16 cellular contexts compared by ENCODE assay signal in the genomic region with DNA sequence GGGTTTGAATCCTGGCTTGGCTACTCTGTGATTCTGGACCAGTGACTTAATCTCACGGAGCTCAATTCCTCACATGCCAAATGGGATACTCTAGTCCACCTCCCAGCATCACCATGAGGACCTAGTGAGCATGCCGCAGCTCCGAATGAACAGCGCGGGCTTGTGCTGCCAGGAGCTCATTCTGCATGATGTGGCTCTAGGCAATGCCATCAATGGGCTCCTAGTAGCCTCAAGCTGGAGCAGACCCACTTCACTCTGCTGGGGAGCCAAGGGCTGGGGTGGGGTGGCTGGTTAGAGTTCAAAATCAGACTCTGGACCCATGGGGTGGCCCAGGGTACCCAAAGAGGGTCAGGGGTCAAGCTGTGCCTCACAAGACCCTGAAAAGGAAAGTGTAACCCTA. TPM values are rescaled to one million over a fixed set of nuclear protein-coding genes. Genes with fewer than 3 reads are reported as not detected.
DNase-seq lines count a peak whose midpoint lies in the region; ATAC-seq and TF ChIP-seq lines count a peak whose summit lies in the region.
"Had no signal": no experiment of that assay in that cellular context is flagged by ENCODE, and none has a peak within 500 bp of the region (broad histone marks: within the 10 kb centered on the region; RNA-seq: fewer than 3 reads in every experiment).

No MANE protein-coding gene starts in this region.

- POLR2A ChIA-PET in activated CD8-positive, alpha-beta T cell treated with anti-CD3 and anti-CD28 coated beads for 36 hours (lab: Charles Lee), result interaction anchor here (0.7 kb wide), 1 partner anchor 326 kb away, joined by 3 read pairs; no protein-coding TSS in a partner anchor

- H3K27me3 Mint-ChIP-seq in activated CD8-positive, alpha-beta T cell treated with anti-CD3 and anti-CD28 coated beads for 36 hours, result peaks cover 50% of the 10 kb centered on the region

- TF ChIP-seq CTCF in WERI-Rb-1 (IDR thresholded peaks at IDR 0.05; ENCODE audit: low read depth, low read length) (no peak), omental fat pad (IDR thresholded peaks at IDR 0.05) (no peak), transverse colon (IDR thresholded peaks at IDR 0.05) (no peak)
- no peak for TF ChIP-seq CTCF in activated CD8-positive, alpha-beta T cell treated with anti-CD3 and anti-CD28 coated beads for 36 hours (IDR thresholded peaks at IDR 0.05)

- ATAC-seq in omental fat pad (ENCODE audit: low FRiP score), result no peak
- ATAC-seq in HG03457 (IDR thresholded peaks at IDR 0.05; ENCODE audit: unreplicated experiment), result no peak
- no peak for ATAC-seq in activated CD8-positive, alpha-beta T cell treated with anti-CD3 and anti-CD28 coated beads for 36 hours

- intact Hi-C loops in transverse colon (cut with DNase I; ENCODE audit: low total_unique reads), result no loop called here
- intact Hi-C loops in activated CD8-positive, alpha-beta T cell treated with anti-CD3 and anti-CD28 coated beads for 36 hours (cut with micrococcal nuclease), result no loop called here

- H3K4me3 ChIP-seq in WERI-Rb-1 (ENCODE audit: low read depth, low read length), result no peak overlapping the region
- no peak overlapping the region for H3K4me3 ChIP-seq in transverse colon
- H3K4me3 ChIP-seq: GM23248 had no signal

- H3K4me3 Mint-ChIP-seq in activated CD8-positive, alpha-beta T cell treated with anti-CD3 and anti-CD28 coated beads for 36 hours, result no peak overlapping the region
- H3K4me3 Mint-ChIP-seq: B cell had no signal

- no peak overlapping the region for H3K27ac Mint-ChIP-seq in activated CD8-positive, alpha-beta T cell treated with anti-CD3 and anti-CD28 coated beads for 36 hours
- H3K27ac Mint-ChIP-seq: B cell had no signal

- in situ Hi-C loops in transverse colon (cut with MboI; ENCODE audit: low pct_ligation_motif_present in 1 of 4, low pct_unique_long_range_greater_than_20kb in 1 of 4, low sequenced_read_pairs in 3 of 4), result no loop called here

- no peak for TF ChIP-seq EP300 in transverse colon (IDR thresholded peaks at IDR 0.05; ENCODE audit: low read depth)

- peak; percentile 37 for DNase-seq in activated CD8-positive, alpha-beta memory T cell treated with anti-CD3 and anti-CD28 coated beads, Interleukin-2, amount 50 U/mL, for 48 hours
- no peak for DNase-seq in activated CD8-positive, alpha-beta memory T cell treated with anti-CD3 and anti-CD28 coated beads for 24 hours
- DNase-seq in WERI-Rb-1 (peak; percentile 21), omental fat pad (ENCODE audit: low spot score) (peak; percentile 12), transverse colon (peak; percentile 5), midbrain (lab: John Stamatoyannopoulos, UW) (no peak)
- DNase-seq in activated CD8-positive, alpha-beta T cell treated with anti-CD3 and anti-CD28 coated beads for 36 hours, result no peak
- DNase-seq: GM23248, HCEC 1CT, KBM-7, NCI-H1105, NCI-H510A, NCI-H748 treated with DMSO at 0.1 percent for 48 hours had no signal

- H3K36me3 ChIP-seq in WERI-Rb-1 (no peaks in the 10 kb centered on the region), transverse colon (no peaks in the 10 kb centered on the region)

- H3K9me3 ChIP-seq in WERI-Rb-1 (ENCODE audit: severe bottlenecking) (peaks cover 19% of the 10 kb centered on the region), transverse colon (no peaks in the 10 kb centered on the region)

- TF ChIP-seq POLR2A in transverse colon (IDR thresholded peaks at IDR 0.05), result no peak

- H3K36me3 Mint-ChIP-seq in activated CD8-positive, alpha-beta T cell treated with anti-CD3 and anti-CD28 coated beads for 36 hours (ENCODE audit: low read depth), result no peaks in the 10 kb centered on the region

- peaks cover 90% of the 10 kb centered on the region for H3K27me3 ChIP-seq in WERI-Rb-1 (ENCODE audit: insufficient read depth, low read depth, severe bottlenecking)
- H3K27me3 ChIP-seq in transverse colon, result peaks cover 43% of the 10 kb centered on the region

- H3K4me1 Mint-ChIP-seq in activated CD8-positive, alpha-beta T cell treated with anti-CD3 and anti-CD28 coated beads for 36 hours (ENCODE audit: low read depth), result peaks cover 10% of the 10 kb centered on the region

- H3K4me1 ChIP-seq in transverse colon, result peaks cover 10 to 17% (median 10%) of the 10 kb centered on the region in 4 donors

- 92% methylated on average over 5 of the region's 5 CpGs; no CpG with 5 or more reads in 1 of the 2 donors for WGBS in transverse colon (ENCODE audit: low coverage in 1 of 2), 2 donors

- no peaks in the 10 kb centered on the region for H3K9me3 Mint-ChIP-seq in activated CD8-positive, alpha-beta T cell treated with anti-CD3 and anti-CD28 coated beads for 36 hours

- CTCF ChIA-PET in activated CD8-positive, alpha-beta T cell treated with anti-CD3 and anti-CD28 coated beads for 36 hours (lab: Charles Lee), result interaction anchor here (1.0 to 1.4 kb wide), 4 partner anchors 15 to 61 kb away, joined by 3 to 6 read pairs (median 4); no protein-coding TSS in a partner anchor

- H3K27ac ChIP-seq in WERI-Rb-1, result no peak overlapping the region
- no peak overlapping the region for H3K27ac ChIP-seq in transverse colon
- H3K27ac ChIP-seq: GM23248, RWPE1 had no signal

RNA-seq across cellular contexts. Expression of gene CDK18, which starts 41.5 kb away (rescaled TPM):
- total RNA-seq in omental fat pad (1 to 10 TPM; 2.8 to 9.0 (median 5.3) TPM), transverse colon (100 to 1,000 TPM in 1 of 4 donors, 10 to 100 TPM in 3; 28.8 to 112 (median 33.5) TPM)
- total RNA-seq in activated CD8-positive, alpha-beta T cell treated with anti-CD3 and anti-CD28 coated beads for 36 hours, result 10 to 100 TPM in 1 of 2 experiments, 1 to 10 TPM in 1; 8.4 to 10.4 TPM
- total RNA-seq: GM23248 had no signal

Comparison
In these comparisons a context has a peak if more than half of its experiments do, and no peak if none do; other contexts are left out.
1. DNase-seq: peak in activated CD8-positive, alpha-beta memory T cell treated with anti-CD3 and anti-CD28 coated beads, Interleukin-2, amount 50 U/mL, for 48 hours (single experiment), WERI-Rb-1 (single experiment), omental fat pad (single experiment) and transverse colon (single experiment); none in activated CD8-positive, alpha-beta memory T cell treated with anti-CD3 and anti-CD28 coated beads for 24 hours (single experiment), midbrain (single experiment) and activated CD8-positive, alpha-beta T cell treated with anti-CD3 and anti-CD28 coated beads for 36 hours (single experiment).